In the genomic region with DNA sequence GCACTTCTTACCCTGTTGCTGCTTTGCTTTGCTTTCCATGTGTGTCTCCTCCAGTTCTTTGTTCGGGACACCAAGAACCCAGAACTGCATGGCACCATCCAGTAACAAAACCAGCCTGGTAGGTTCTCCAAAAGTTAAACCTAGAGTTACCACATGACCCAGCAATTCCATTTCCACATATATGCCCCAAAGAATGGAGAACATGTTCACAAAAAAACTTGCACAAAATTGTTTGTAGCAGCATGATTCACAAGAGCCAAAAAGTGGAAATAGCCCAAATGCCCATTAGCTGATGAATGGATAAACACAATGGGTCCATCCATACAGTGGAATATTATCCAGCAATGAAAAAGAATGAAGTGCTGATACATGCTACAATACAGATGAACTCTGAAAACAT, we compare ENCODE assay signal across 31 cellular contexts. TPM values are rescaled to one million over a fixed set of nuclear protein-coding genes. Genes with fewer than 3 reads are reported as not detected.
"Had no signal": no experiment of that assay in that cellular context is flagged by ENCODE, and none has a peak within 500 bp of the region (broad histone marks: within the 10 kb centered on the region; RNA-seq: fewer than 3 reads in every experiment).

No MANE protein-coding gene starts in this region.

- H3K27ac ChIP-seq: colonic mucosa, dorsolateral prefrontal cortex, gastrocnemius medialis, ovary, prostate gland, skin epidermis, testis, transverse colon had no signal

- H3K4me3 ChIP-seq: colonic mucosa, dorsolateral prefrontal cortex, gastrocnemius medialis, ovary, prostate gland, skin epidermis, testis, transverse colon had no signal

- H3K9me3 ChIP-seq: colonic mucosa, gastrocnemius medialis, ovary, prostate gland, testis, transverse colon had no signal

- H3K36me3 ChIP-seq: colonic mucosa, gastrocnemius medialis, ovary, prostate gland, transverse colon had no signal

- H3K27ac Mint-ChIP-seq: activated CD4-positive, alpha-beta memory T cell treated with anti-CD3 and anti-CD28 coated beads, Interleukin-2, amount 10 ng/mL, durations not matched to agents 7 days and 5 days; activated CD4-positive, alpha-beta T cell treated with anti-CD3 and anti-CD28 coated beads, Interleukin-2, amount 10 ng/mL, durations not matched to agents 7 days and 5 days; activated T-cell treated with anti-CD3 and anti-CD28 coated beads, Interleukin-2, amount 50 U/mL, for 24 hours; mesothelial cell of epicardium; naive thymus-derived CD4-positive, alpha-beta T cell had no signal

- H3K36me3 Mint-ChIP-seq: mesothelial cell of epicardium had no signal

- H3K4me1 ChIP-seq: colonic mucosa, gastrocnemius medialis, prostate gland, testis, transverse colon had no signal

- H3K27me3 ChIP-seq: colonic mucosa, dorsolateral prefrontal cortex, gastrocnemius medialis, ovary, testis had no signal

- ATAC-seq: gastrocnemius medialis, left ventricle myocardium superior, sciatic nerve had no signal

- H3K9me3 Mint-ChIP-seq: activated CD4-positive, alpha-beta memory T cell treated with anti-CD3 and anti-CD28 coated beads, Interleukin-2, amount 10 ng/mL, durations not matched to agents 7 days and 5 days; activated CD4-positive, alpha-beta T cell treated with anti-CD3 and anti-CD28 coated beads, Interleukin-2, amount 10 ng/mL, durations not matched to agents 7 days and 5 days; activated T-cell treated with anti-CD3 and anti-CD28 coated beads, Interleukin-2, amount 50 U/mL, for 24 hours had no signal

- H3K4me3 Mint-ChIP-seq: activated CD4-positive, alpha-beta memory T cell treated with anti-CD3 and anti-CD28 coated beads, Interleukin-2, amount 10 ng/mL, durations not matched to agents 7 days and 5 days; activated CD4-positive, alpha-beta T cell treated with anti-CD3 and anti-CD28 coated beads, Interleukin-2, amount 10 ng/mL, durations not matched to agents 7 days and 5 days; activated T-cell treated with anti-CD3 and anti-CD28 coated beads, Interleukin-2, amount 50 U/mL, for 24 hours; mesothelial cell of epicardium had no signal

- H3K4me1 Mint-ChIP-seq: mesothelial cell of epicardium had no signal

- DNase-seq: activated CD4-positive, alpha-beta memory T cell treated with anti-CD3 and anti-CD28 coated beads, Interleukin-2, amount 10 ng/mL, durations not matched to agents 7 days and 5 days; activated CD4-positive, alpha-beta T cell treated with anti-CD3 and anti-CD28 coated beads for 1 hour; activated CD4-positive, alpha-beta T cell treated with anti-CD3 and anti-CD28 coated beads, Interleukin-2, amount 10 ng/mL, durations not matched to agents 7 days and 5 days; activated gamma-delta T cell treated with Interleukin-2 at 50 U/mL for 16 hours; activated naive CD4-positive, alpha-beta T cell treated with anti-CD3 and anti-CD28 coated beads, Interleukin-2, amount 50 U/mL, for 16 hours; activated T-cell treated with anti-CD3 and anti-CD28 coated beads, Interleukin-2, amount 50 U/mL, for 24 hours; anterior cingulate cortex; cerebellar nuclear complex; colonic mucosa; dorsolateral prefrontal cortex; effector memory CD4-positive, alpha-beta T cell; gastrocnemius medialis; glutamatergic neuron; left ventricle myocardium superior; mammary epithelial cell; naive thymus-derived CD4-positive, alpha-beta T cell; ovary; retina; stimulated activated CD4-positive, alpha-beta T cell treated with anti-CD3 and anti-CD28 coated beads, Interleukin-12 subunit alpha, Interleukin-12 subunit beta, amount 100 ng/mL, for 4 hours; stimulated activated CD4-positive, alpha-beta T cell treated with anti-CD3 and anti-CD28 coated beads, Interleukin-4, amount 100 ng/mL, for 1 hour; T-helper 2 cell; testis; transverse colon had no signal

RNA-seq across cellular contexts. Expression of a gene that starts 10.2 kb away (rescaled TPM):
- total RNA-seq: bronchial epithelial cell, epithelial cell of proximal tubule, gastrocnemius medialis, left ventricle myocardium superior, mesothelial cell of epicardium, testis had no signal
- polyA plus RNA-seq: naive thymus-derived CD4-positive, alpha-beta T cell; neural cell had no signal

RNA-seq across cellular contexts. Expression of a gene that starts 23.9 kb away (rescaled TPM):
- total RNA-seq: activated CD4-positive, alpha-beta memory T cell treated with anti-CD3 and anti-CD28 coated beads, Interleukin-2, amount 10 ng/mL, durations not matched to agents 7 days and 5 days; activated CD4-positive, alpha-beta T cell treated with anti-CD3 and anti-CD28 coated beads, Interleukin-2, amount 10 ng/mL, durations not matched to agents 7 days and 5 days; bronchial epithelial cell; naive thymus-derived CD4-positive, alpha-beta T cell had no signal
- polyA plus RNA-seq: naive thymus-derived CD4-positive, alpha-beta T cell had no signal

RNA-seq across cellular contexts. Expression of a gene that starts 56.2 kb away (rescaled TPM):
- total RNA-seq: activated CD4-positive, alpha-beta memory T cell treated with anti-CD3 and anti-CD28 coated beads, Interleukin-2, amount 10 ng/mL, durations not matched to agents 7 days and 5 days; bronchial epithelial cell; colonic mucosa; epithelial cell of proximal tubule; gastrocnemius medialis; left ventricle myocardium superior; mammary epithelial cell; mesothelial cell of epicardium; ovary; prostate gland; sciatic nerve had no signal
- polyA plus RNA-seq: adipose tissue; mammary epithelial cell; naive thymus-derived CD4-positive, alpha-beta T cell; neural cell; ovary had no signal
